In the genomic region with DNA sequence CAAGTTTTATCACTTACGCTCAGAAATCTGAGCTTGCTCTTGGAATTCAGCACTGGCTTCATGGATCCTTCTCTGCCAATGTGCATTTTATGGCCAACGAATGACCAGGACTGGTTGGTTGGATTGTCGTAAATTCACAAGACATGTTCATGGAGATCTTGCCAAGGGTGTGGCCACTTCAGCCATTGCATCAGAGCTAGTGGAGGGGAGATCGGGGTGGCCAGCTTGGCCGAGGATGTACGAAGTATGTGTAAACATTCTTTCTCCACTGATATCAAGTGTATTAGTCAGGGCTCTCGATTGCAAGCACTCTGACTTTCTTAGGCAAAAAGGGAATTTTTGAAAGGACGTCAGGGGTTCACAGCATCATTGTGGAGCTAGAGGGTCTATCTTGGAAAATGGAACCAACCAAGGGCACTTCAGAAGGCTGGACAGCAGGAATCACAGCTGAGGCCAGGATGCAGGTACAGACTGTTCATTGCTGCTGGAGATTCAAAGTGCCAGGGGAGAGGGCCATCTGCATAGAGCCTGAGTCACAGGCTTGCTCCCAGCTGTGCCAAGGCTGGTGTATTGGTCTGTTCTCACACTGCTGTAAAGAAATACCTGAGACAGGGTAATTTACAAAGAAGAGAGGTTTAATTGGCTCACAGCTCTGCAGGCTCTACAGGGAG, we compare ENCODE assay signal across 16 cellular contexts. TPM values are rescaled to one million over a fixed set of nuclear protein-coding genes. Genes with fewer than 3 reads are reported as not detected.
DNase-seq lines count a peak whose midpoint lies in the region; ATAC-seq and TF ChIP-seq lines count a peak whose summit lies in the region.
"Had no signal": no experiment of that assay in that cellular context is flagged by ENCODE, and none has a peak within 500 bp of the region (broad histone marks: within the 10 kb centered on the region; RNA-seq: fewer than 3 reads in every experiment).

No MANE protein-coding gene starts in this region.

- no peak for TF ChIP-seq EP300 in gastroesophageal sphincter (IDR thresholded peaks at IDR 0.05)

- POLR2A ChIA-PET in WTC11 (lab: Charles Lee), result no interaction called here

- H3K4me1 Mint-ChIP-seq in Calu3 (ENCODE audit: low read depth, unreplicated experiment) (no peaks in the 10 kb centered on the region), WTC11 (peaks cover 8% of the 10 kb centered on the region)

- H3K9me3 Mint-ChIP-seq in Calu3 (ENCODE audit: low read depth, unreplicated experiment) (no peaks in the 10 kb centered on the region), WTC11 (peaks cover 17% of the 10 kb centered on the region)
- H3K9me3 Mint-ChIP-seq: neural crest cell had no signal

- H3K4me3 Mint-ChIP-seq in Calu3 (ENCODE audit: low read depth, unreplicated experiment) (no peak overlapping the region), WTC11 (no peak overlapping the region)
- H3K4me3 Mint-ChIP-seq: neural crest cell had no signal

- intact Hi-C loops in psoas muscle (cut with DNase I), result no loop called here
- intact Hi-C loops in Calu3 (cut with micrococcal nuclease; ENCODE audit: unreplicated experiment), result no loop called here

- H2AFZ ChIP-seq in ACC112 (ENCODE audit: low read length, unreplicated experiment), result no peak overlapping the region

- H3K36me3 Mint-ChIP-seq in Calu3 (ENCODE audit: insufficient read depth, unreplicated experiment) (no peaks in the 10 kb centered on the region), WTC11 (no peaks in the 10 kb centered on the region)

- TF ChIP-seq POLR2A in gastroesophageal sphincter (IDR thresholded peaks at IDR 0.05), result no peak

- no TSS peak for BruUV-seq in Calu3 (replicated peaks; lab: Mats Ljungman, UMichigan)

- H3K4me1 ChIP-seq in ACC112 (ENCODE audit: control insufficient read depth, insufficient read depth, low read length, unreplicated experiment), result peaks cover 7% of the 10 kb centered on the region
- peaks cover 0 to 29% (median 5%) of the 10 kb centered on the region in 3 donors for H3K4me1 ChIP-seq in gastroesophageal sphincter
- no peaks in the 10 kb centered on the region for H3K4me1 ChIP-seq in psoas muscle

- 33 to 58% methylated on average over 3 to 4 of the region's 8 CpGs for WGBS in gastroesophageal sphincter (ENCODE audit: low coverage in 1 of 2), 2 donors
- WGBS in psoas muscle, 3 donors, result 21 to 32% (median 22%) methylated on average over 8 of the region's 8 CpGs

- H3K36me3 ChIP-seq in ACC112 (ENCODE audit: insufficient read depth, low read length) (no peaks in the 10 kb centered on the region), gastroesophageal sphincter (no peaks in the 10 kb centered on the region), psoas muscle (ENCODE audit: insufficient read depth in 1 of 2, low read depth in 1 of 2) (no peaks in the 10 kb centered on the region)

- ATAC-seq in gastroesophageal sphincter (peak; percentile 87), psoas muscle (peak in 3 of 4 donors; percentile 67 to 74 (median 70)), WTC11 (no peak)
- ATAC-seq: GM12878, left colon had no signal

- DNase-seq in NCI-H226 (peak; percentile 88), psoas muscle (peak; percentile 79 to 88), Calu3 (no peak), WTC11 (ENCODE audit: low spot score) (no peak), NCI-H1105 (lab: John Stamatoyannopoulos, UW) (no peak), DMS 273 (lab: John Stamatoyannopoulos, UW; ENCODE audit: unreplicated experiment) (no peak)
- DNase-seq: activated T-cell treated with anti-CD3 and anti-CD28 coated beads for 4 hours, dermis blood vessel endothelial cell, DMS53, NCI-H2107 had no signal

- H3K4me3 ChIP-seq in ACC112 (ENCODE audit: low read depth, low read length) (no peak overlapping the region), gastroesophageal sphincter (no peak overlapping the region), psoas muscle (no peak overlapping the region)
- H3K4me3 ChIP-seq: GM12878 had no signal

- CTCF ChIA-PET in Calu3 (lab: Charles Lee), result no interaction called here
- CTCF ChIA-PET in WTC11 (lab: Charles Lee), result interaction anchor here (1.9 kb wide), 1 partner anchor 211 kb away, joined by 5 read pairs; no protein-coding TSS in a partner anchor

- H3K27ac ChIP-seq in ACC112 (ENCODE audit: low read depth, low read length) (peak overlapping the region; percentile 29; the same call in 1 of the 2 replicates), gastroesophageal sphincter (peak overlapping the region in 3 of 4 donors; percentile 58 to 76 (median 68)), psoas muscle (no peak overlapping the region)

- H3K27ac Mint-ChIP-seq in Calu3 (ENCODE audit: unreplicated experiment) (no peak overlapping the region), WTC11 (no peak overlapping the region)

- H3K27me3 Mint-ChIP-seq in Calu3 (ENCODE audit: unreplicated experiment), result peaks cover 75% of the 10 kb centered on the region
- H3K27me3 Mint-ChIP-seq in WTC11 (ENCODE audit: low read depth), result peaks cover 9% of the 10 kb centered on the region

- H3K9me3 ChIP-seq in gastroesophageal sphincter (peaks cover 0 to 12% (median 0%) of the 10 kb centered on the region in 3 donors), psoas muscle (no peaks in the 10 kb centered on the region)

- no peaks in the 10 kb centered on the region for H3K79me2 ChIP-seq in ACC112 (ENCODE audit: control insufficient read depth, insufficient read depth, low read length, unreplicated experiment)

- H3K27me3 ChIP-seq in ACC112 (ENCODE audit: insufficient read depth, low read length) (peaks cover 9% of the 10 kb centered on the region), gastroesophageal sphincter (peaks cover 25% of the 10 kb centered on the region), psoas muscle (ENCODE audit: insufficient read depth in 3 of 3, low read length in 2 of 3) (peaks cover 0 to 19% (median 8%) of the 10 kb centered on the region in 3 donors)

- TF ChIP-seq CTCF in gastroesophageal sphincter (IDR thresholded peaks at IDR 0.05), result no peak
- no peak for TF ChIP-seq CTCF in psoas muscle (IDR thresholded peaks at IDR 0.05)
- no peak for TF ChIP-seq CTCF in Calu3 (IDR thresholded peaks at IDR 0.05; ENCODE audit: unreplicated experiment)
- TF ChIP-seq CTCF in WTC11 (IDR thresholded peaks at IDR 0.05), result no peak

TF ChIP-seq in WTC11, 78 proteins besides CTCF, POLR2A, EP300 and RAD21 (continues in another document):
- TF ChIP-seq JAZF1 (CRISPR knock-in tag; IDR thresholded peaks at IDR 0.05) (no peak), ZNF219 (CRISPR knock-in tag; IDR thresholded peaks at IDR 0.05; ENCODE audit: borderline replicate concordance) (no peak), FOXP1 (CRISPR knock-in tag; IDR thresholded peaks at IDR 0.05; ENCODE audit: borderline replicate concordance) (no peak)
- TF ChIP-seq, protein P1, sequence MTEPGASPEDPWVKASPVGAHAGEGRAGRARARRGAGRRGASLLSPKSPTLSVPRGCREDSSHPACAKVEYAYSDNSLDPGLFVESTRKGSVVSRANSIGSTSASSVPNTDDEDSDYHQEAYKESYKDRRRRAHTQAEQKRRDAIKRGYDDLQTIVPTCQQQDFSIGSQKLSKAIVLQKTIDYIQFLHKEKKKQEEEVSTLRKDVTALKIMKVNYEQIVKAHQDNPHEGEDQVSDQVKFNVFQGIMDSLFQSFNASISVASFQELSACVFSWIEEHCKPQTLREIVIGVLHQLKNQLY (CRISPR knock-in tag; IDR thresholded peaks at IDR 0.05), result no peak
- TF ChIP-seq, protein P2, sequence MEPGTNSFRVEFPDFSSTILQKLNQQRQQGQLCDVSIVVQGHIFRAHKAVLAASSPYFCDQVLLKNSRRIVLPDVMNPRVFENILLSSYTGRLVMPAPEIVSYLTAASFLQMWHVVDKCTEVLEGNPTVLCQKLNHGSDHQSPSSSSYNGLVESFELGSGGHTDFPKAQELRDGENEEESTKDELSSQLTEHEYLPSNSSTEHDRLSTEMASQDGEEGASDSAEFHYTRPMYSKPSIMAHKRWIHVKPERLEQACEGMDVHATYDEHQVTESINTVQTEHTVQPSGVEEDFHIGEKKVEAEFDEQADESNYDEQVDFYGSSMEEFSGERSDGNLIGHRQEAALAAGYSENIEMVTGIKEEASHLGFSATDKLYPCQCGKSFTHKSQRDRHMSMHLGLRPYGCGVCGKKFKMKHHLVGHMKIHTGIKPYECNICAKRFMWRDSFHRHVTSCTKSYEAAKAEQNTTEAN (CRISPR knock-in tag; IDR thresholded peaks at IDR 0.05), result no peak
- TF ChIP-seq, protein P3, sequence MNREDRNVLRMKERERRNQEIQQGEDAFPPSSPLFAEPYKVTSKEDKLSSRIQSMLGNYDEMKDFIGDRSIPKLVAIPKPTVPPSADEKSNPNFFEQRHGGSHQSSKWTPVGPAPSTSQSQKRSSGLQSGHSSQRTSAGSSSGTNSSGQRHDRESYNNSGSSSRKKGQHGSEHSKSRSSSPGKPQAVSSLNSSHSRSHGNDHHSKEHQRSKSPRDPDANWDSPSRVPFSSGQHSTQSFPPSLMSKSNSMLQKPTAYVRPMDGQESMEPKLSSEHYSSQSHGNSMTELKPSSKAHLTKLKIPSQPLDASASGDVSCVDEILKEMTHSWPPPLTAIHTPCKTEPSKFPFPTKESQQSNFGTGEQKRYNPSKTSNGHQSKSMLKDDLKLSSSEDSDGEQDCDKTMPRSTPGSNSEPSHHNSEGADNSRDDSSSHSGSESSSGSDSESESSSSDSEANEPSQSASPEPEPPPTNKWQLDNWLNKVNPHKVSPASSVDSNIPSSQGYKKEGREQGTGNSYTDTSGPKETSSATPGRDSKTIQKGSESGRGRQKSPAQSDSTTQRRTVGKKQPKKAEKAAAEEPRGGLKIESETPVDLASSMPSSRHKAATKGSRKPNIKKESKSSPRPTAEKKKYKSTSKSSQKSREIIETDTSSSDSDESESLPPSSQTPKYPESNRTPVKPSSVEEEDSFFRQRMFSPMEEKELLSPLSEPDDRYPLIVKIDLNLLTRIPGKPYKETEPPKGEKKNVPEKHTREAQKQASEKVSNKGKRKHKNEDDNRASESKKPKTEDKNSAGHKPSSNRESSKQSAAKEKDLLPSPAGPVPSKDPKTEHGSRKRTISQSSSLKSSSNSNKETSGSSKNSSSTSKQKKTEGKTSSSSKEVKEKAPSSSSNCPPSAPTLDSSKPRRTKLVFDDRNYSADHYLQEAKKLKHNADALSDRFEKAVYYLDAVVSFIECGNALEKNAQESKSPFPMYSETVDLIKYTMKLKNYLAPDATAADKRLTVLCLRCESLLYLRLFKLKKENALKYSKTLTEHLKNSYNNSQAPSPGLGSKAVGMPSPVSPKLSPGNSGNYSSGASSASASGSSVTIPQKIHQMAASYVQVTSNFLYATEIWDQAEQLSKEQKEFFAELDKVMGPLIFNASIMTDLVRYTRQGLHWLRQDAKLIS (CRISPR knock-in tag; IDR thresholded peaks at IDR 0.05; ENCODE audit: borderline replicate concordance), result no peak

RNA-seq across cellular contexts. Expression of a gene that starts 32.9 kb away (rescaled TPM):
- total RNA-seq in gastroesophageal sphincter (10 to 100 TPM; 19.1 to 43.4 (median 31.3) TPM), psoas muscle (10 to 100 TPM in 2 of 4 donors, 1 to 10 TPM in 2; 2.1 to 11.6 (median 9.4) TPM), Calu3 (2022) (not detected in 2 replicates), WTC11 (2021) (0.77 to 0.87 TPM (median 0.80 TPM) in 3 replicates)
- polyA plus RNA-seq in psoas muscle, result 1 to 10 TPM; 3.2 to 3.6 (median 3.3) TPM
- total RNA-seq: glomerular endothelial cell had no signal

RNA-seq across cellular contexts. Expression of a gene that starts 49.0 kb away (rescaled TPM):
- total RNA-seq in gastroesophageal sphincter (100 to 1,000 TPM; 139 to 199 (median 167) TPM), psoas muscle (100 to 1,000 TPM; 338 to 721 (median 445) TPM), Calu3 (2022) (1,463 and 1,538 TPM in 2 replicates), WTC11 (2021) (1,744 to 1,783 TPM (median 1,745 TPM) in 3 replicates)
- 1,000 to 10,000 TPM in 1 of 3 donors, 100 to 1,000 TPM in 2; 302 to 1,341 (median 369) TPM for polyA plus RNA-seq in psoas muscle

Comparison
In these comparisons a context has a peak if more than half of its experiments do, and no peak if none do; other contexts are left out.
1. DNase-seq: peak in NCI-H226 (single experiment) and psoas muscle (2 of 2); none in Calu3 (single experiment), WTC11 (single experiment), NCI-H1105 (single experiment) and DMS 273 (single experiment).